ENCODE assay signal across 23 cellular contexts in the genomic region with DNA sequence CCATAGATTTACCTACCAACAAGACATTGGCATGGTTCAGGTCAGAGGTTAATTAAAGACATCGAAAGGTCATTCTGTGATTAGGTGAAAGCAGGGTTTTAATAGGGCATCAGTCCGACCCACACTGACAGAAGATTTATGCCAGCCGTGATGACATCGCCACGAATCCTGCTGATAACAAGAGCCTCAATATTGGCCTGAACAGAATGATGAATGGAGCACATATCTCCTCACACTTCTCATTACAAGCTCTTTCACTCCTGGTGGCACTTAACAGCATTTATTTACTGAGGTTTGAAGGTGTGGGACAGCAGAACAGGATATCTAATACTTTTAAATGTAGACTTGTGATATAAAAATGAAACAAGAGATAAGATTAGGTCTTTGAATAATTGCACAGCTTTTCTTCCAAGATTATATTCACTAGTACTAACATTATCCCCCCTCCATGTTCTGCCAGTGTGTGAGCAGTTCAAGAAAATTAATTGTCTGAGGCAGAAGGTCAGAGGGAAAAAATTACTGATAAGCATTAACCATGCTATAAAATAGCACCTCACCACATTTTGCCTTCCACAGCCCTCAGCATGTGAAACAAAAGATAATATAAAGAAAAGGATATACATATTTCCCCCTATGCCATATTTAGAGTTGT.
"Had no signal": no experiment of that assay in that cellular context is flagged by ENCODE, and none has a peak within 500 bp of the region (broad histone marks: within the 10 kb centered on the region; RNA-seq: fewer than 3 reads in every experiment).

No MANE protein-coding gene starts in this region.

- H3K36me3 Mint-ChIP-seq: neural progenitor cell; stimulated activated naive B cell treated with anti-CD40 and anti-IgM and Interleukin-4, amounts not matched to agents 10 μg/mL and 1 μg/mL and 100 μg/mL, for 72 hours had no signal

- H3K4me3 Mint-ChIP-seq: naive thymus-derived CD4-positive, alpha-beta T cell; nephron; neural progenitor cell; stimulated activated naive B cell treated with anti-CD40 and anti-IgM and Interleukin-4, amounts not matched to agents 10 μg/mL and 1 μg/mL and 100 μg/mL, for 72 hours; stimulated activated naive CD8-positive, alpha-beta T cell treated with anti-CD3 and anti-CD28 coated beads, Interleukin-15, Interleukin-2, amounts not matched to agents 100 ng/mL and 50 ng/mL, for 24 hours had no signal

- DNase-seq: dorsolateral prefrontal cortex; effector CD4-positive, alpha-beta T cell; gastrocnemius medialis; head of caudate nucleus; left lung; mesenchymal stem cell; midbrain; naive thymus-derived CD4-positive, alpha-beta T cell; right lobe of liver; small intestine; stimulated activated CD4-positive, alpha-beta T cell treated with anti-CD3 and anti-CD28 coated beads, Interleukin-15, amount 100 ng/mL, for 24 hours; stimulated activated CD4-positive, alpha-beta T cell treated with anti-CD3 and anti-CD28 coated beads, Interleukin-2, amount 100 ng/mL, for 48 hours; stimulated activated naive B cell treated with anti-CD40 and anti-IgM and Interleukin-4, amounts not matched to agents 10 μg/mL and 1 μg/mL and 100 μg/mL, for 72 hours; upper lobe of left lung had no signal

- H3K4me2 ChIP-seq: neural progenitor cell had no signal

- H3K4me1 ChIP-seq: gastrocnemius medialis, neural progenitor cell, parathyroid adenoma, right lobe of liver had no signal

- H2AFZ ChIP-seq: parathyroid adenoma had no signal

- H3K27ac Mint-ChIP-seq: naive thymus-derived CD4-positive, alpha-beta T cell; nephron; neural progenitor cell; progenitor cell of endocrine pancreas; stimulated activated naive B cell treated with anti-CD40 and anti-IgM and Interleukin-4, amounts not matched to agents 10 μg/mL and 1 μg/mL and 100 μg/mL, for 72 hours; stimulated activated naive CD8-positive, alpha-beta T cell treated with anti-CD3 and anti-CD28 coated beads, Interleukin-15, Interleukin-2, amounts not matched to agents 100 ng/mL and 50 ng/mL, for 24 hours had no signal

- H3K27me3 Mint-ChIP-seq: progenitor cell of endocrine pancreas had no signal

- ATAC-seq: gastrocnemius medialis; left lung; naive thymus-derived CD4-positive, alpha-beta T cell; right lobe of liver; stimulated activated naive B cell treated with anti-CD40 and anti-IgM and Interleukin-4, amounts not matched to agents 10 μg/mL and 1 μg/mL and 100 μg/mL, for 72 hours had no signal

- H3K79me2 ChIP-seq: parathyroid adenoma had no signal

- H3K27me3 ChIP-seq: neural progenitor cell, right lobe of liver, tibial nerve, upper lobe of left lung had no signal

- H3K9ac ChIP-seq: neural progenitor cell, parathyroid adenoma had no signal

- H3K4me3 ChIP-seq: dorsolateral prefrontal cortex, gastrocnemius medialis, left lung, neural progenitor cell, right lobe of liver, thoracic aorta, tibial nerve, upper lobe of left lung had no signal

- H3K9me3 Mint-ChIP-seq: naive thymus-derived CD4-positive, alpha-beta T cell; nephron; neural progenitor cell; stimulated activated naive B cell treated with anti-CD40 and anti-IgM and Interleukin-4, amounts not matched to agents 10 μg/mL and 1 μg/mL and 100 μg/mL, for 72 hours; stimulated activated naive CD8-positive, alpha-beta T cell treated with anti-CD3 and anti-CD28 coated beads, Interleukin-15, Interleukin-2, amounts not matched to agents 100 ng/mL and 50 ng/mL, for 24 hours had no signal

- H3K36me3 ChIP-seq: gastrocnemius medialis, left lung, neural progenitor cell, right lobe of liver, thoracic aorta, tibial nerve, upper lobe of left lung had no signal

- H3K27ac ChIP-seq: dorsolateral prefrontal cortex, gastrocnemius medialis, left lung, neural progenitor cell, parathyroid adenoma, right lobe of liver, thoracic aorta, tibial nerve, upper lobe of left lung had no signal

- FAIRE-seq: keratinocyte, small intestine, urothelium cell line had no signal

- H3K9me3 ChIP-seq: gastrocnemius medialis, left lung, right lobe of liver, thoracic aorta, tibial nerve, upper lobe of left lung had no signal
